19 cellular contexts compared by ENCODE assay signal in the genomic region with DNA sequence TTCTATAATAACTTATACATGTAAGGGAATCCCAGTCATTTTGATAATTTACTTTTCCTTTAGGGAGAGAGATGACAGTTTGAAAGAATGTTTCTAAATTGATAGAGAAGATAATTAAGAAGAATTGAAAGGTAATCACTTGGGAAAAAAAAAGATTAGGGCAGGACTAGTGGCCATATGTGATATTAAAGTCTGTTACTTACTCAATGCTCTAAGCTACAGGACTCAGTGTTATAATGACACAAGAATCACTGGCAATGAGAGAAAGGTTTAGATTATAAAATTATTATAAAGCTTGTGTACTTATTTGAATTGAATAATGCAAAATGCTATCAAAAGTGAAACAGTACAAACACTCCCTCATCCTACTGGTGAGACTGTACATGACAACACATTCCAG.
DNase-seq lines count a peak whose midpoint lies in the region; ATAC-seq and TF ChIP-seq lines count a peak whose summit lies in the region.
"Had no signal": no experiment of that assay in that cellular context is flagged by ENCODE, and none has a peak within 500 bp of the region (broad histone marks: within the 10 kb centered on the region; RNA-seq: fewer than 3 reads in every experiment).

No MANE protein-coding gene starts in this region.

- H3K9ac ChIP-seq in Loucy (ENCODE audit: low read depth, low read length, poor library complexity, severe bottlenecking) (no peak overlapping the region), endodermal cell (ENCODE audit: extremely low read depth, low read length, poor library complexity, severe bottlenecking) (no peak overlapping the region)

- ATAC-seq in HG03571 (IDR thresholded peaks at IDR 0.05; ENCODE audit: unreplicated experiment) = no peak
- ATAC-seq: A549 had no signal

- H2AFZ ChIP-seq in Loucy (ENCODE audit: low read length) = no peak overlapping the region

- no peaks in the 10 kb centered on the region for H3K4me1 ChIP-seq in A673 (ENCODE audit: insufficient read depth, low read length, poor library complexity, severe bottlenecking)
- peaks cover 2% of the 10 kb centered on the region for H3K4me1 ChIP-seq in Loucy (ENCODE audit: insufficient read depth, low read length, poor library complexity, severe bottlenecking)
- H3K4me1 ChIP-seq in endodermal cell (ENCODE audit: control insufficient read depth, insufficient read depth, low read length) = no peaks in the 10 kb centered on the region
- H3K4me1 ChIP-seq: A549, Peyer's patch had no signal

- POLR2A ChIA-PET in A673 (lab: Charles Lee; ENCODE audit: low non-redundant PET) = no interaction called here

- H3K27ac Mint-ChIP-seq in endodermal cell = no peak overlapping the region
- H3K27ac Mint-ChIP-seq in neural crest cell (ENCODE audit: unreplicated experiment) = no peak overlapping the region
- H3K27ac Mint-ChIP-seq: CD4-positive, alpha-beta T cell had no signal

- no peak overlapping the region for H3K4me2 ChIP-seq in Loucy (ENCODE audit: low read depth, low read length, poor library complexity, severe bottlenecking)
- H3K4me2 ChIP-seq: A549 had no signal

- DNase-seq in A673 (ENCODE audit: low spot score) = no peak
- DNase-seq in endodermal cell = no peak
- no peak for DNase-seq in neural crest cell (ENCODE audit: low read depth, low spot score)
- no peak for DNase-seq in activated CD4-positive, alpha-beta T cell treated with anti-CD3 and anti-CD28 coated beads for 4 hours
- DNase-seq in GDM1 (lab: John Stamatoyannopoulos, UW) = no peak
- DNase-seq in SKM-1 (lab: John Stamatoyannopoulos, UW; ENCODE audit: unreplicated experiment) = no peak
- DNase-seq: Calu3; CD4-positive, alpha-beta T cell; DMS79; HCEC 1CT; NCI-H1694; NCI-H2107; NCI-H345; NCI-H526 treated with DMSO at 0.1 percent for 48 hours; Peyer's patch; SHP77 had no signal

- 0 out of 2 replicates have a peak, but pooled peaks cover 4% of the 10 kb centered on the region for H3K9me2 ChIP-seq in Loucy (replicated peaks; ENCODE audit: low read depth, low read length)

- BruUV-seq in A673 (replicated peaks; lab: Mats Ljungman, UMichigan) = no TSS peak

- H3K4me1 Mint-ChIP-seq in endodermal cell (no peaks in the 10 kb centered on the region), neural crest cell (no peaks in the 10 kb centered on the region)

- H3K9me3 Mint-ChIP-seq in endodermal cell (no peaks in the 10 kb centered on the region), neural crest cell (no peaks in the 10 kb centered on the region)

- H3K4me3 ChIP-seq in A673 (ENCODE audit: low read depth, low read length, poor library complexity, severe bottlenecking) (no peak overlapping the region), Loucy (ENCODE audit: low read length, poor library complexity, severe bottlenecking) (no peak overlapping the region), endodermal cell (ENCODE audit: low read length) (no peak overlapping the region)
- H3K4me3 ChIP-seq: A549, Peyer's patch had no signal

- H3K79me2 ChIP-seq in Loucy (ENCODE audit: insufficient read depth, low read length) = no peaks in the 10 kb centered on the region

- intact Hi-C loops in A673 (cut with micrococcal nuclease; ENCODE audit: unreplicated experiment) = no loop called here

- H3K27ac ChIP-seq in A673 (ENCODE audit: low read depth, low read length, poor library complexity, severe bottlenecking) = no peak overlapping the region
- H3K27ac ChIP-seq in endodermal cell (ENCODE audit: low read depth, low read length) = no peak overlapping the region
- H3K27ac ChIP-seq: A549, Peyer's patch had no signal

- H3K27me3 ChIP-seq in A673 (replicated peaks; ENCODE audit: insufficient read depth, low read depth, low read length, poor library complexity) = no peaks in the 10 kb centered on the region
- no peaks in the 10 kb centered on the region for H3K27me3 ChIP-seq in Loucy (ENCODE audit: insufficient read depth, low read length, poor library complexity, severe bottlenecking)
- H3K27me3 ChIP-seq in endodermal cell (ENCODE audit: control insufficient read depth, insufficient read depth, low read length, poor library complexity, severe bottlenecking) = no peaks in the 10 kb centered on the region
- H3K27me3 ChIP-seq: Peyer's patch had no signal

- no peaks in the 10 kb centered on the region for H3K36me3 Mint-ChIP-seq in endodermal cell (ENCODE audit: low read depth)
- no peaks in the 10 kb centered on the region for H3K36me3 Mint-ChIP-seq in neural crest cell (ENCODE audit: low read depth)

- CTCF ChIA-PET in A673 (lab: Charles Lee) = no interaction called here

- H3K9me3 ChIP-seq in A673 (ENCODE audit: low read depth, low read length, poor library complexity, severe bottlenecking) (no peaks in the 10 kb centered on the region), Loucy (ENCODE audit: insufficient read depth, low read depth, low read length) (no peaks in the 10 kb centered on the region), endodermal cell (ENCODE audit: control insufficient read depth, low read length) (no peaks in the 10 kb centered on the region)
- H3K9me3 ChIP-seq: A549, Peyer's patch had no signal

- H3K27me3 Mint-ChIP-seq in endodermal cell (ENCODE audit: insufficient read depth) (no peaks in the 10 kb centered on the region), neural crest cell (ENCODE audit: low read depth) (no peaks in the 10 kb centered on the region)

- no peaks in the 10 kb centered on the region for H4K20me1 ChIP-seq in Loucy (ENCODE audit: insufficient read depth, low read length, poor library complexity, severe bottlenecking)

- H3F3A ChIP-seq in Loucy (ENCODE audit: low read depth) = no peaks in the 10 kb centered on the region

- H3K4me3 Mint-ChIP-seq in endodermal cell (no peak overlapping the region), neural crest cell (no peak overlapping the region)
- H3K4me3 Mint-ChIP-seq: CD4-positive, alpha-beta T cell had no signal

- H3K36me3 ChIP-seq in A673 (ENCODE audit: insufficient read depth, low read length, poor library complexity, severe bottlenecking) (no peaks in the 10 kb centered on the region), Loucy (ENCODE audit: insufficient read depth, low read length) (no peaks in the 10 kb centered on the region), endodermal cell (ENCODE audit: control insufficient read depth, insufficient read depth, low read length) (no peaks in the 10 kb centered on the region)
- H3K36me3 ChIP-seq: Peyer's patch had no signal

- TF ChIP-seq CTCF in A673 (conservative IDR thresholded peaks at IDR 0.05; ENCODE audit: low read depth, low read length) (peak; percentile 34; the same call in 1 of the 2 replicates), Loucy (conservative IDR thresholded peaks at IDR 0.05; ENCODE audit: low read length) (peak; percentile 35), endodermal cell (conservative IDR thresholded peaks at IDR 0.05) (peak; percentile 65), neural crest cell (conservative IDR thresholded peaks at IDR 0.05) (peak; percentile 49)
